27 cellular contexts compared by ENCODE assay signal in genomic region chr5:143149759-143150158, GRCh38.
DNase-seq lines count a peak whose midpoint lies in the region; ATAC-seq, FAIRE-seq and TF ChIP-seq lines count a peak whose summit lies in the region.
"Had no signal": no experiment of that assay in that cellular context is flagged by ENCODE, and none has a peak within 500 bp of the region (broad histone marks: within the 10 kb centered on the region; RNA-seq: fewer than 3 reads in every experiment).

No MANE protein-coding gene starts in this region.

- H4K91ac ChIP-seq in mesenchymal stem cell (ENCODE audit: low read length) = no peak overlapping the region

- H3K79me1 ChIP-seq in mesenchymal stem cell (replicated peaks; ENCODE audit: low read length, poor library complexity, severe bottlenecking) = no peaks in the 10 kb centered on the region

- FAIRE-seq in small intestine (lab: Jason Lieb, UNC) = no peak
- FAIRE-seq: A204.1, GM12891, GM18507, HTR-8/SVneo had no signal

- intact Hi-C loops in tibial artery (cut with DNase I; ENCODE audit: low total_unique reads) = no loop called here

- H4K20me1 ChIP-seq in Karpas-422 (ENCODE audit: insufficient read depth, low read depth, low read length) = no peaks in the 10 kb centered on the region

- peak; percentile 39 for ATAC-seq in stimulated activated naive CD8-positive, alpha-beta T cell treated with anti-CD3 and anti-CD28 coated beads, Interleukin-15, amount 100 ng/mL, for 72 hours
- no peak for ATAC-seq in stimulated activated naive CD8-positive, alpha-beta T cell treated with anti-CD3 and anti-CD28 coated beads, Interleukin-15, Interleukin-2, amounts not matched to agents 100 U/mL and 50 U/mL, for 24 hours
- ATAC-seq: HCT116 had no signal

- H2AK5ac ChIP-seq in mesenchymal stem cell (ENCODE audit: low read length, severe bottlenecking) = no peak overlapping the region

- TF ChIP-seq CTCF in tibial artery (IDR thresholded peaks at IDR 0.05) = no peak

- H3K27me3 ChIP-seq in Karpas-422 (ENCODE audit: low read length) (no peaks in the 10 kb centered on the region), mesenchymal stem cell (ENCODE audit: control insufficient read depth in 1 of 2, insufficient read depth in 1 of 2, low read length in 2 of 2) (no peaks in the 10 kb centered on the region), tibial artery (no peaks in the 10 kb centered on the region), small intestine (ENCODE audit: control insufficient read depth in 2 of 2, insufficient read depth in 2 of 2, low read length in 2 of 2) (no peaks in the 10 kb centered on the region)
- H3K27me3 ChIP-seq: BE2C had no signal

- peak overlapping the region; percentile 61 for H3K27ac ChIP-seq in Karpas-422 (ENCODE audit: low read length)
- no peak overlapping the region for H3K27ac ChIP-seq in mesenchymal stem cell (ENCODE audit: low read length, poor library complexity, severe bottlenecking)
- H3K27ac ChIP-seq in tibial artery = peak overlapping the region; percentile 75 to 81
- no peak overlapping the region for H3K27ac ChIP-seq in small intestine (ENCODE audit: low read depth in 1 of 2, low read length in 1 of 2)

- H4K8ac ChIP-seq in mesenchymal stem cell (ENCODE audit: low read length) = no peak overlapping the region

- peak overlapping the region; percentile 36 for H2BK120ac ChIP-seq in mesenchymal stem cell (ENCODE audit: low read depth, low read length)

- H2BK15ac ChIP-seq in mesenchymal stem cell (ENCODE audit: low read depth, poor library complexity, severe bottlenecking) = no peak overlapping the region

- H3K9me3 ChIP-seq in Karpas-422 (ENCODE audit: low read length) = no peaks in the 10 kb centered on the region
- H3K9me3 ChIP-seq in mesenchymal stem cell (ENCODE audit: control insufficient read depth, low read length) = no peaks in the 10 kb centered on the region
- H3K9me3 ChIP-seq in tibial artery = no peaks in the 10 kb centered on the region
- H3K9me3 ChIP-seq in small intestine (ENCODE audit: control insufficient read depth, low read depth) = no peaks in the 10 kb centered on the region
- H3K9me3 ChIP-seq: BE2C had no signal

- H3K79me2 ChIP-seq in Karpas-422 (ENCODE audit: low read length) = peaks cover 14% of the 10 kb centered on the region; the same call in 1 of the 2 replicates

- no peak overlapping the region for H3K27ac Mint-ChIP-seq in stimulated activated naive CD8-positive, alpha-beta T cell treated with anti-CD3 and anti-CD28 coated beads, Interleukin-15, amount 100 ng/mL, for 72 hours
- H3K27ac Mint-ChIP-seq: CD4-positive, CD25-positive, alpha-beta regulatory T cell; HFFc6; IgD-negative memory B cell had no signal

- no peak overlapping the region for H2BK12ac ChIP-seq in mesenchymal stem cell (ENCODE audit: low read length in 2 of 2)

- H3K27me3 Mint-ChIP-seq in stimulated activated naive CD8-positive, alpha-beta T cell treated with anti-CD3 and anti-CD28 coated beads, Interleukin-15, amount 100 ng/mL, for 72 hours = no peaks in the 10 kb centered on the region
- H3K27me3 Mint-ChIP-seq: CD4-positive, CD25-positive, alpha-beta regulatory T cell; CD8-positive, alpha-beta memory T cell; IgD-negative memory B cell had no signal

- peaks cover 72% of the 10 kb centered on the region for H3K4me1 ChIP-seq in Karpas-422 (ENCODE audit: low read length)
- peaks cover 14% of the 10 kb centered on the region for H3K4me1 ChIP-seq in mesenchymal stem cell (ENCODE audit: control insufficient read depth, insufficient read depth, low read depth, low read length)
- H3K4me1 ChIP-seq in tibial artery = peaks cover 0 to 90% (median 63%) of the 10 kb centered on the region in 4 donors
- H3K4me1 ChIP-seq in small intestine (ENCODE audit: control insufficient read depth in 2 of 2, insufficient read depth in 1 of 2, low read depth in 1 of 2, low read length in 1 of 2) = peaks cover 0 to 4% of the 10 kb centered on the region in 2 donors
- H3K4me1 ChIP-seq: BE2C had no signal

- H3K9me3 Mint-ChIP-seq in stimulated activated naive CD8-positive, alpha-beta T cell treated with anti-CD3 and anti-CD28 coated beads, Interleukin-15, amount 100 ng/mL, for 72 hours = no peaks in the 10 kb centered on the region
- H3K9me3 Mint-ChIP-seq: CD4-positive, CD25-positive, alpha-beta regulatory T cell; CD8-positive, alpha-beta memory T cell; HFFc6 had no signal

- peaks cover 18% of the 10 kb centered on the region for H3K4me1 Mint-ChIP-seq in stimulated activated naive CD8-positive, alpha-beta T cell treated with anti-CD3 and anti-CD28 coated beads, Interleukin-15, amount 100 ng/mL, for 72 hours
- H3K4me1 Mint-ChIP-seq: CD4-positive, CD25-positive, alpha-beta regulatory T cell; IgD-negative memory B cell had no signal

- no peak overlapping the region for H3K4me3 Mint-ChIP-seq in stimulated activated naive CD8-positive, alpha-beta T cell treated with anti-CD3 and anti-CD28 coated beads, Interleukin-15, amount 100 ng/mL, for 72 hours
- H3K4me3 Mint-ChIP-seq: CD4-positive, CD25-positive, alpha-beta regulatory T cell; CD8-positive, alpha-beta memory T cell; HFFc6; IgD-negative memory B cell had no signal

- H3K23ac ChIP-seq in mesenchymal stem cell (ENCODE audit: low read length in 2 of 2) = no peak overlapping the region

- H3K36me3 ChIP-seq in Karpas-422 (ENCODE audit: insufficient read depth, low read length) (peaks cover 43% of the 10 kb centered on the region; the same call in 1 of the 2 replicates), mesenchymal stem cell (ENCODE audit: control insufficient read depth in 1 of 2, insufficient read depth in 2 of 2, low read depth in 1 of 2, low read length in 2 of 2) (no peaks in the 10 kb centered on the region), tibial artery (no peaks in the 10 kb centered on the region), small intestine (ENCODE audit: control insufficient read depth in 2 of 2, insufficient read depth in 2 of 2, low read length in 2 of 2) (peaks cover 0 to 18% of the 10 kb centered on the region in 2 donors)
- H3K36me3 ChIP-seq: BE2C had no signal

- H3K9ac ChIP-seq in Karpas-422 (ENCODE audit: low read length) = no peak overlapping the region
- no peak overlapping the region for H3K9ac ChIP-seq in mesenchymal stem cell (ENCODE audit: low read length)

- H3K4ac ChIP-seq in mesenchymal stem cell (ENCODE audit: low read depth in 1 of 2, low read length in 2 of 2) = peak overlapping the region in 1 of 2 experiments; percentile 16

- H2BK5ac ChIP-seq in mesenchymal stem cell (ENCODE audit: low read depth, low read length, poor library complexity, severe bottlenecking) = no peak overlapping the region

- no peak overlapping the region for H3K14ac ChIP-seq in mesenchymal stem cell (ENCODE audit: low read length in 2 of 2)

- H2AFZ ChIP-seq in Karpas-422 (ENCODE audit: low read length) = no peak overlapping the region
- no peak overlapping the region for H2AFZ ChIP-seq in mesenchymal stem cell (ENCODE audit: low read depth, low read length)

- no peaks in the 10 kb centered on the region for H3K9me2 ChIP-seq in Karpas-422 (replicated peaks; ENCODE audit: insufficient read depth, low read length)

- DNase-seq in stimulated activated naive CD8-positive, alpha-beta T cell treated with anti-CD3 and anti-CD28 coated beads, Interleukin-15, amount 100 ng/mL, for 72 hours = no peak
- no peak for DNase-seq in stimulated activated naive CD8-positive, alpha-beta T cell treated with anti-CD3 and anti-CD28 coated beads, Interleukin-15, Interleukin-2, amounts not matched to agents 100 U/mL and 50 U/mL, for 24 hours
- DNase-seq in Karpas-422 (no peak), mesenchymal stem cell (no peak), tibial artery (no peak), iPS-NIHi11 (ENCODE audit: low spot score) (no peak), small intestine (no peak), hepatic stellate cell (ENCODE audit: low spot score) (no peak)
- DNase-seq: ACHN; BE2C; C1 segment of cervical spinal cord; CD4-positive, CD25-positive, alpha-beta regulatory T cell; CD8-positive, alpha-beta memory T cell; COR-L47; DMS 273 treated with DMSO at 0.1 percent for 48 hours; DMS53; DND-41; EL; GOT3; H7; HFFc6 had no signal

- H3K18ac ChIP-seq in mesenchymal stem cell (ENCODE audit: low read depth in 1 of 2, low read length in 2 of 2) = no peak overlapping the region

- 0 out of 2 replicates have a peak overlapping the region, but pooled peaks have one; percentile 0 for H3K4me3 ChIP-seq in Karpas-422 (ENCODE audit: low read length)
- H3K4me3 ChIP-seq in mesenchymal stem cell (ENCODE audit: insufficient read depth in 1 of 2, low read depth in 1 of 2, low read length in 2 of 2) = no peak overlapping the region
- H3K4me3 ChIP-seq in tibial artery = no peak overlapping the region
- H3K4me3 ChIP-seq in small intestine (ENCODE audit: low read depth in 1 of 2, low read length in 2 of 2) = no peak overlapping the region

- H3K4me2 ChIP-seq in Karpas-422 (ENCODE audit: low read depth, low read length, poor library complexity, severe bottlenecking) (peak overlapping the region; percentile 1), mesenchymal stem cell (ENCODE audit: low read length, poor library complexity, severe bottlenecking) (no peak overlapping the region)

Comparison
In these comparisons a context has a peak if more than half of its experiments do, and no peak if none do; other contexts are left out.
1. H3K27ac ChIP-seq: peak in Karpas-422 (single experiment) and tibial artery (2 of 2); none in mesenchymal stem cell (single experiment) and small intestine (0 of 2).